27 cellular contexts compared by ENCODE assay signal in the genomic region with DNA sequence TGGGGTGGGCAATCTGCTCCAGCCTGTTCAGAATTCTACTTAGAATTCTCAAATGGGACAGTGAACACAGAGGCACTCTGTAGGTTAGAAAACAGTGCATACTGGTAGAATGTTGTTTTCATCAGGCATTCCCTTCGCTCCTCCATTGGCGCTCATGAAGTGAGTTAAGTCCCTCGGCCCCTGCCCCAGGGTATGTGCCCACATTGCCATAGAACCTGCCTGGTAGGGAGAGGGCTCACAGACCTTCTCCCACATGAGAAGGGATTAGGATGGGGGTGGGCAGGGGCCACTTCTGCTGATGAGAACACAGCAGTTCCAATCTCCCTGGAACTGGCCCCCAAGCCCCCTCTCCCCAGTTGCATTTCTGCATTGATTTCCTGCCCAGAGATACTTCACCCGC.
DNase-seq lines count a peak whose midpoint lies in the region; ATAC-seq and TF ChIP-seq lines count a peak whose summit lies in the region.
"Had no signal": no experiment of that assay in that cellular context is flagged by ENCODE, and none has a peak within 500 bp of the region (broad histone marks: within the 10 kb centered on the region; RNA-seq: fewer than 3 reads in every experiment).

No MANE protein-coding gene starts in this region.

- H3K27ac Mint-ChIP-seq in MCF 10A (ENCODE audit: low read depth, unreplicated experiment): peak overlapping the region; percentile 95
- no peak overlapping the region for H3K27ac Mint-ChIP-seq in activated T-helper 1 cell treated with anti-CD3 and anti-CD28 coated beads, Interleukin-12 subunit alpha, Interleukin-12 subunit beta, Interleukin-2, Interleukin-4 antibody, amounts not matched to agents 30 ng/mL and 10 ng/mL and 1 ng/mL, durations not matched to agents 14 hours and 24 hours and 36 hours
- H3K27ac Mint-ChIP-seq: activated CD4-positive, alpha-beta T cell treated with anti-CD3 and anti-CD28 coated beads, Interleukin-2, amount 10 ng/mL, durations not matched to agents 7 days and 5 days; activated CD8-positive, alpha-beta memory T cell treated with anti-CD3 and anti-CD28 coated beads, Interleukin-2, amount 10 ng/mL, durations not matched to agents 7 days and 5 days; T-helper 2 cell treated with Interferon-gamma antibody and Interleukin-4, amounts not matched to agents 5 μg/mL and 100 μg/mL, for 36 hours had no signal

- no TSS peak for BruUV-seq in MCF 10A (replicated peaks; lab: Mats Ljungman, UMichigan)

- H3K36me3 ChIP-seq in breast epithelium (no peaks in the 10 kb centered on the region), gastroesophageal sphincter (no peaks in the 10 kb centered on the region), trophoblast cell (ENCODE audit: control insufficient read depth in 1 of 2, insufficient read depth in 2 of 2, low read length in 2 of 2) (no peaks in the 10 kb centered on the region)
- H3K36me3 ChIP-seq: ovary had no signal

- H4K8ac ChIP-seq in trophoblast cell (ENCODE audit: low read depth, low read length): no peak overlapping the region

- H3K4me2 ChIP-seq in trophoblast cell (ENCODE audit: low read length): no peak overlapping the region

- WGBS in gastroesophageal sphincter (ENCODE audit: low coverage in 1 of 2), 2 donors: 77 to 82% methylated on average over 3 to 4 of the region's 4 CpGs
- WGBS in trophoblast cell (ENCODE audit: extremely low coverage, insufficient coverage, insufficient read length): no CpG with 5 or more reads among the region's 4 CpGs

- no peak overlapping the region for H2BK12ac ChIP-seq in trophoblast cell (ENCODE audit: low read length)

- H3K4me3 ChIP-seq in breast epithelium (no peak overlapping the region), gastroesophageal sphincter (no peak overlapping the region), trophoblast cell (ENCODE audit: low read depth, low read length) (no peak overlapping the region)
- H3K4me3 ChIP-seq: GM12878, ovary had no signal

- H3K18ac ChIP-seq in trophoblast cell (ENCODE audit: low read length): no peak overlapping the region

- no peaks in the 10 kb centered on the region for H3K9me3 Mint-ChIP-seq in MCF 10A (ENCODE audit: unreplicated experiment)
- H3K9me3 Mint-ChIP-seq in activated T-helper 1 cell treated with anti-CD3 and anti-CD28 coated beads, Interleukin-12 subunit alpha, Interleukin-12 subunit beta, Interleukin-2, Interleukin-4 antibody, amounts not matched to agents 30 ng/mL and 10 ng/mL and 1 ng/mL, durations not matched to agents 14 hours and 24 hours and 36 hours: no peaks in the 10 kb centered on the region
- H3K9me3 Mint-ChIP-seq: activated CD4-positive, alpha-beta T cell treated with anti-CD3 and anti-CD28 coated beads, Interleukin-2, amount 10 ng/mL, durations not matched to agents 7 days and 5 days; naive B cell; T-helper 2 cell treated with Interferon-gamma antibody and Interleukin-4, amounts not matched to agents 5 μg/mL and 100 μg/mL, for 36 hours had no signal

- H2BK5ac ChIP-seq in trophoblast cell (ENCODE audit: low read depth, low read length, poor library complexity): no peak overlapping the region

- no peak for TF ChIP-seq EP300 in gastroesophageal sphincter (IDR thresholded peaks at IDR 0.05)

- DNase-seq in MCF 10A (ENCODE audit: unreplicated experiment) (no peak), breast epithelium (ENCODE audit: low spot score in 2 of 2) (no peak), trophoblast cell (peak; percentile 66 to 83), C1 segment of cervical spinal cord (lab: John Stamatoyannopoulos, UW) (no peak), GM20000 (ENCODE audit: low spot score) (no peak), NCI-H1694 (lab: John Stamatoyannopoulos, UW) (no peak)
- no peak for DNase-seq in activated T-helper 1 cell treated with anti-CD3 and anti-CD28 coated beads, Interleukin-12 subunit alpha, Interleukin-12 subunit beta, Interleukin-2, Interleukin-4 antibody, amounts not matched to agents 30 ng/mL and 10 ng/mL and 1 ng/mL, durations not matched to agents 14 hours and 24 hours and 36 hours (ENCODE audit: low spot score)
- DNase-seq: activated CD4-positive, alpha-beta T cell treated with anti-CD3 and anti-CD28 coated beads, Interleukin-2, amount 10 ng/mL, durations not matched to agents 7 days and 5 days; activated CD8-positive, alpha-beta memory T cell treated with anti-CD3 and anti-CD28 coated beads, Interleukin-2, amount 10 ng/mL, durations not matched to agents 7 days and 5 days; activated naive CD4-positive, alpha-beta T cell treated with anti-CD3 and anti-CD28 coated beads, Interleukin-2, amount 50 U/mL, for 16 hours; aorta; central memory CD4-positive, alpha-beta T cell; DMS79; dorsolateral prefrontal cortex; foreskin fibroblast; islet precursor cell; MM.1S; naive B cell; NCI-H2171; NCI-H526 treated with DMSO at 0.1 percent for 48 hours; ovary; right cardiac atrium had no signal

- intact Hi-C loops in MCF 10A (cut with micrococcal nuclease) (loop anchor here (1.0 to 5.0 kb wide), 3 partner anchors 14 to 144 kb away; no protein-coding TSS in a partner anchor), breast epithelium (cut with DNase I; ENCODE audit: low total_unique reads) (no loop called here)
- intact Hi-C loops in activated T-helper 1 cell treated with anti-CD3 and anti-CD28 coated beads, Interleukin-12 subunit alpha, Interleukin-12 subunit beta, Interleukin-2, Interleukin-4 antibody, amounts not matched to agents 30 ng/mL and 10 ng/mL and 1 ng/mL, durations not matched to agents 14 hours and 24 hours and 36 hours (cut with micrococcal nuclease): no loop called here

- H3K9me3 ChIP-seq in breast epithelium (no peaks in the 10 kb centered on the region), gastroesophageal sphincter (no peaks in the 10 kb centered on the region), trophoblast cell (ENCODE audit: insufficient read depth, low read depth, low read length) (no peaks in the 10 kb centered on the region)
- H3K9me3 ChIP-seq: ovary had no signal

- H3K4me1 Mint-ChIP-seq in MCF 10A (ENCODE audit: insufficient read depth, unreplicated experiment): peaks cover 31% of the 10 kb centered on the region
- peaks cover 26% of the 10 kb centered on the region for H3K4me1 Mint-ChIP-seq in activated T-helper 1 cell treated with anti-CD3 and anti-CD28 coated beads, Interleukin-12 subunit alpha, Interleukin-12 subunit beta, Interleukin-2, Interleukin-4 antibody, amounts not matched to agents 30 ng/mL and 10 ng/mL and 1 ng/mL, durations not matched to agents 14 hours and 24 hours and 36 hours (ENCODE audit: low read depth)

- H3K27ac ChIP-seq in breast epithelium: peak overlapping the region in 1 of 2 donors; percentile 34
- H3K27ac ChIP-seq in gastroesophageal sphincter: peak overlapping the region in 3 of 4 donors; percentile 16 to 63 (median 28)
- no peak overlapping the region for H3K27ac ChIP-seq in trophoblast cell (ENCODE audit: low read depth, low read length)
- H3K27ac ChIP-seq: 22Rv1, VCaP had no signal

- H3K79me2 ChIP-seq in trophoblast cell (ENCODE audit: control insufficient read depth, insufficient read depth, low read length, poor library complexity): no peaks in the 10 kb centered on the region

- no peaks in the 10 kb centered on the region for H3K79me1 ChIP-seq in trophoblast cell (ENCODE audit: low read length)

- TF ChIP-seq CTCF in MCF 10A (IDR thresholded peaks at IDR 0.05; ENCODE audit: unreplicated experiment) (no peak), breast epithelium (IDR thresholded peaks at IDR 0.05) (no peak), gastroesophageal sphincter (IDR thresholded peaks at IDR 0.05) (no peak), GM20000 (IDR thresholded peaks at IDR 0.05; ENCODE audit: extremely low read depth, missing control alignments) (no peak)

- H2AFZ ChIP-seq in trophoblast cell (ENCODE audit: insufficient read depth, low read length, poor library complexity): no peak overlapping the region

- CTCF ChIA-PET in MCF 10A (lab: Yijun Ruan, JAX): interaction anchor here (0.7 to 2.8 kb wide), 4 partner anchors 11 to 131 kb away, joined by 3 to 20 read pairs (median 6); no protein-coding TSS in a partner anchor

- H2AK5ac ChIP-seq in trophoblast cell (ENCODE audit: low read length): no peak overlapping the region

- H4K12ac ChIP-seq in trophoblast cell (ENCODE audit: low read depth, low read length): no peak overlapping the region

- no peaks in the 10 kb centered on the region for H3K36me3 Mint-ChIP-seq in MCF 10A (ENCODE audit: insufficient read depth, unreplicated experiment)
- no peaks in the 10 kb centered on the region for H3K36me3 Mint-ChIP-seq in activated T-helper 1 cell treated with anti-CD3 and anti-CD28 coated beads, Interleukin-12 subunit alpha, Interleukin-12 subunit beta, Interleukin-2, Interleukin-4 antibody, amounts not matched to agents 30 ng/mL and 10 ng/mL and 1 ng/mL, durations not matched to agents 14 hours and 24 hours and 36 hours (ENCODE audit: low read depth)
- H3K36me3 Mint-ChIP-seq: activated CD8-positive, alpha-beta memory T cell treated with anti-CD3 and anti-CD28 coated beads, Interleukin-2, amount 10 ng/mL, durations not matched to agents 7 days and 5 days; naive B cell had no signal

- no peaks in the 10 kb centered on the region for H3K27me3 Mint-ChIP-seq in MCF 10A (ENCODE audit: insufficient read depth, unreplicated experiment)
- peaks cover 29% of the 10 kb centered on the region for H3K27me3 Mint-ChIP-seq in activated T-helper 1 cell treated with anti-CD3 and anti-CD28 coated beads, Interleukin-12 subunit alpha, Interleukin-12 subunit beta, Interleukin-2, Interleukin-4 antibody, amounts not matched to agents 30 ng/mL and 10 ng/mL and 1 ng/mL, durations not matched to agents 14 hours and 24 hours and 36 hours (ENCODE audit: insufficient read depth)

- H3K4ac ChIP-seq in trophoblast cell (ENCODE audit: low read depth, low read length): no peak overlapping the region

- H3K27me3 ChIP-seq in breast epithelium (no peaks in the 10 kb centered on the region), gastroesophageal sphincter (no peaks in the 10 kb centered on the region), trophoblast cell (ENCODE audit: insufficient read depth, low read length) (no peaks in the 10 kb centered on the region)
- H3K27me3 ChIP-seq: dorsolateral prefrontal cortex, ovary had no signal

- H3K23ac ChIP-seq in trophoblast cell (ENCODE audit: low read length): no peak overlapping the region

- POLR2A ChIA-PET in MCF 10A (lab: Yijun Ruan, JAX): interaction anchor here (0.8 to 3.4 kb wide), 5 partner anchors 8 to 202 kb away, joined by 3 to 29 read pairs (median 5); no protein-coding TSS in a partner anchor

- H3K14ac ChIP-seq in trophoblast cell (ENCODE audit: low read length): no peak overlapping the region

- H3K4me3 Mint-ChIP-seq in MCF 10A (ENCODE audit: unreplicated experiment): no peak overlapping the region
- H3K4me3 Mint-ChIP-seq in activated T-helper 1 cell treated with anti-CD3 and anti-CD28 coated beads, Interleukin-12 subunit alpha, Interleukin-12 subunit beta, Interleukin-2, Interleukin-4 antibody, amounts not matched to agents 30 ng/mL and 10 ng/mL and 1 ng/mL, durations not matched to agents 14 hours and 24 hours and 36 hours: no peak overlapping the region
- H3K4me3 Mint-ChIP-seq: activated CD4-positive, alpha-beta T cell treated with anti-CD3 and anti-CD28 coated beads, Interleukin-2, amount 10 ng/mL, durations not matched to agents 7 days and 5 days; activated CD8-positive, alpha-beta memory T cell treated with anti-CD3 and anti-CD28 coated beads, Interleukin-2, amount 10 ng/mL, durations not matched to agents 7 days and 5 days; naive B cell; T-helper 2 cell treated with Interferon-gamma antibody and Interleukin-4, amounts not matched to agents 5 μg/mL and 100 μg/mL, for 36 hours had no signal

- no peak overlapping the region for H3K9ac ChIP-seq in trophoblast cell (ENCODE audit: low read length)

- TF ChIP-seq POLR2A in breast epithelium (IDR thresholded peaks at IDR 0.05) (no peak), gastroesophageal sphincter (IDR thresholded peaks at IDR 0.05) (no peak)

- ATAC-seq in gastroesophageal sphincter: no peak
- ATAC-seq: activated CD8-positive, alpha-beta memory T cell treated with anti-CD3 and anti-CD28 coated beads, Interleukin-2, amount 10 ng/mL, durations not matched to agents 7 days and 5 days; GM12878 had no signal

- H2BK120ac ChIP-seq in trophoblast cell (ENCODE audit: insufficient read depth, low read length, poor library complexity): no peak overlapping the region

- H3K4me1 ChIP-seq in breast epithelium (peaks cover 0 to 7% of the 10 kb centered on the region in 2 donors), gastroesophageal sphincter (peaks cover 3 to 28% (median 19%) of the 10 kb centered on the region in 3 donors), trophoblast cell (ENCODE audit: control insufficient read depth in 1 of 2, insufficient read depth in 2 of 2, low read length in 2 of 2) (peaks cover 0 to 2% of the 10 kb centered on the region in 2 experiments)

- H4K91ac ChIP-seq in trophoblast cell (ENCODE audit: low read depth, low read length): no peak overlapping the region

Comparison
In these comparisons a context has a peak if more than half of its experiments do, and no peak if none do; other contexts are left out.
1. DNase-seq: peak in trophoblast cell (2 of 2); none in MCF 10A (single experiment), breast epithelium (0 of 2), C1 segment of cervical spinal cord (0 of 14), activated T-helper 1 cell treated with anti-CD3 and anti-CD28 coated beads, Interleukin-12 subunit alpha, Interleukin-12 subunit beta, Interleukin-2, Interleukin-4 antibody, amounts not matched to agents 30 ng/mL and 10 ng/mL and 1 ng/mL, durations not matched to agents 14 hours and 24 hours and 36 hours (single experiment), GM20000 (single experiment) and NCI-H1694 (single experiment).